In the genomic region with DNA sequence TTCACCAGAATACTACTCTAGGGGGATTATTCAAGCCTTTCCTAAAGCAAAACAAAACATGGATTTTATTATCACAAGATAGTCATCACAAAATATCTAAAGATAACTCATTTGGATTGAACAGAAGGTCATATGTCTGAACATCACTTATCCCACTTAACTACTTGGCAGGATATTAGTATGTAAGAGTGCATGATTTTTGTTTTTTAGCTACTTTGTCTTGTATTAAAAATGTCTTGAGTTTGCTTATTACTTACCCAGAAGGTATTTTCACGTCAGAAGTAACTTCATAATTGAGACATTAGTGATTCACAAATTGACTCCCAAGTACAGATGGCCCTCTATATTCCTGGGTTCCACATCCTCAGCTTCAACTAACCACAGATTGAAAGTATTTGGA, we compare ENCODE assay signal across 26 cellular contexts.
A peak's percentile ranks its signal among the peaks of the same experiment; 100 is the strongest.
DNase-seq lines count a peak whose midpoint lies in the region; ATAC-seq and TF ChIP-seq lines count a peak whose summit lies in the region.
"Had no signal": no experiment of that assay in that cellular context is flagged by ENCODE, and none has a peak within 500 bp of the region (broad histone marks: within the 10 kb centered on the region; RNA-seq: fewer than 3 reads in every experiment).

No MANE protein-coding gene starts in this region.

- H3K14ac ChIP-seq in mesenchymal stem cell (ENCODE audit: low read length in 2 of 2) = no peak overlapping the region

- H2BK15ac ChIP-seq in mesenchymal stem cell (ENCODE audit: low read depth, poor library complexity, severe bottlenecking) = no peak overlapping the region

- no peak overlapping the region for H3K23ac ChIP-seq in mesenchymal stem cell (ENCODE audit: low read length in 2 of 2)

- intact Hi-C loops in breast epithelium (cut with DNase I; ENCODE audit: low total_unique reads) (no loop called here), left lung (cut with DNase I) (no loop called here), left cardiac atrium (cut with DNase I) (no loop called here)

- H3K4me1 ChIP-seq in breast epithelium (no peaks in the 10 kb centered on the region), mesenchymal stem cell (ENCODE audit: control insufficient read depth, insufficient read depth, low read depth, low read length) (peaks cover 13% of the 10 kb centered on the region), left lung (no peaks in the 10 kb centered on the region)
- H3K4me1 ChIP-seq: A549, testis had no signal

- H3K27ac Mint-ChIP-seq in HFFc6 = peak overlapping the region; percentile 82
- H3K27ac Mint-ChIP-seq: T-cell had no signal

- H3K27ac ChIP-seq in breast epithelium (peak overlapping the region; percentile 23 to 84), mesenchymal stem cell (ENCODE audit: low read length, poor library complexity, severe bottlenecking) (peak overlapping the region; percentile 66), left lung (no peak overlapping the region)
- H3K27ac ChIP-seq: A549, neural progenitor cell, testis, VCaP had no signal

- no peak overlapping the region for H2BK120ac ChIP-seq in mesenchymal stem cell (ENCODE audit: low read depth, low read length)

- 60% methylated on average over 1 of the region's 1 CpG for WGBS in mesenchymal stem cell

- H2AFZ ChIP-seq in mesenchymal stem cell (ENCODE audit: low read depth, low read length) = no peak overlapping the region
- H2AFZ ChIP-seq: neural progenitor cell had no signal

- no peak overlapping the region for H3K4ac ChIP-seq in mesenchymal stem cell (ENCODE audit: low read depth in 1 of 2, low read length in 2 of 2)

- no peak overlapping the region for H2BK12ac ChIP-seq in mesenchymal stem cell (ENCODE audit: low read length in 2 of 2)

- H3K27me3 ChIP-seq in breast epithelium (no peaks in the 10 kb centered on the region), mesenchymal stem cell (ENCODE audit: control insufficient read depth in 1 of 2, insufficient read depth in 1 of 2, low read length in 2 of 2) (no peaks in the 10 kb centered on the region), left lung (no peaks in the 10 kb centered on the region)
- H3K27me3 ChIP-seq: ascending aorta, dorsolateral prefrontal cortex, neural progenitor cell, testis had no signal

- peaks cover 60% of the 10 kb centered on the region for H3K36me3 Mint-ChIP-seq in HFFc6 (ENCODE audit: low read depth)

- DNase-seq in AG04449 (ENCODE audit: low read depth, low spot score) (peak; percentile 67), HFFc6 (peak; percentile 67), breast epithelium (ENCODE audit: low spot score in 2 of 2) (no peak), mesenchymal stem cell (no peak), CD1c-positive myeloid dendritic cell (ENCODE audit: extremely low spot score) (no peak), left lung (no peak), left cardiac atrium (no peak), HUDEP-2 (lab: John Stamatoyannopoulos, UW; ENCODE audit: unreplicated experiment in 76 of 76) (no peak)
- DNase-seq: activated CD4-positive, alpha-beta T cell treated with anti-CD3 and anti-CD28 coated beads, Interleukin-2, amount 50 U/mL, for 4 hours; activated naive CD4-positive, alpha-beta T cell; dorsolateral prefrontal cortex; erythroblast; H9; hippocampal formation; kidney glomerular epithelial cell; midbrain; NCI-H1092; NCI-H2107; NCI-H510A treated with DMSO at 0.1 percent for 48 hours; T-cell; testis had no signal

- TF ChIP-seq CTCF in AG04449 (IDR thresholded peaks at IDR 0.05; ENCODE audit: insufficient read depth, low read length, missing control alignments) = no peak
- no peak for TF ChIP-seq CTCF in HFFc6 (IDR thresholded peaks at IDR 0.05)
- TF ChIP-seq CTCF in breast epithelium (IDR thresholded peaks at IDR 0.05) = no peak
- no peak for TF ChIP-seq CTCF in left lung (IDR thresholded peaks at IDR 0.05)

- no peaks in the 10 kb centered on the region for H3K36me3 ChIP-seq in breast epithelium
- peaks cover 0 to 3% of the 10 kb centered on the region in 2 experiments for H3K36me3 ChIP-seq in mesenchymal stem cell (ENCODE audit: control insufficient read depth in 1 of 2, insufficient read depth in 2 of 2, low read depth in 1 of 2, low read length in 2 of 2)
- no peaks in the 10 kb centered on the region for H3K36me3 ChIP-seq in left lung
- H3K36me3 ChIP-seq: ascending aorta, neural progenitor cell had no signal

- no peak overlapping the region for H4K91ac ChIP-seq in mesenchymal stem cell (ENCODE audit: low read length)

- H3K9me3 Mint-ChIP-seq in HFFc6 = peaks cover 4% of the 10 kb centered on the region; the same call in 1 of the 2 replicates
- H3K9me3 Mint-ChIP-seq: H9, T-cell had no signal

- H3K4me3 Mint-ChIP-seq in HFFc6 = peak overlapping the region; percentile 67
- H3K4me3 Mint-ChIP-seq: H9, neural progenitor cell, T-cell had no signal

- no peak overlapping the region for H4K8ac ChIP-seq in mesenchymal stem cell (ENCODE audit: low read length)

- no peak overlapping the region for H3K4me2 ChIP-seq in mesenchymal stem cell (ENCODE audit: low read length, poor library complexity, severe bottlenecking)
- H3K4me2 ChIP-seq: A549, neural progenitor cell had no signal

- no peak overlapping the region for H3K18ac ChIP-seq in mesenchymal stem cell (ENCODE audit: low read depth in 1 of 2, low read length in 2 of 2)

- peaks cover 14% of the 10 kb centered on the region for H3K79me1 ChIP-seq in mesenchymal stem cell (replicated peaks; ENCODE audit: low read length, poor library complexity, severe bottlenecking)

- POLR2A ChIA-PET in AG04449 (lab: Yijun Ruan, JAX) = interaction anchor here (1.2 to 2.0 kb wide), 2 partner anchors 9 to 75 kb away, joined by 3 to 6 read pairs; no protein-coding TSS in a partner anchor

- peaks cover 99% of the 10 kb centered on the region for H3K4me1 Mint-ChIP-seq in HFFc6 (ENCODE audit: low read depth)

- H3K27me3 Mint-ChIP-seq in HFFc6 (ENCODE audit: insufficient read depth) = peaks cover 9% of the 10 kb centered on the region
- H3K27me3 Mint-ChIP-seq: T-cell had no signal

- no peak overlapping the region for H2BK5ac ChIP-seq in mesenchymal stem cell (ENCODE audit: low read depth, low read length, poor library complexity, severe bottlenecking)

- H3K4me3 ChIP-seq in AG04449 (ENCODE audit: low read depth, low read length) (no peak overlapping the region), breast epithelium (no peak overlapping the region), mesenchymal stem cell (ENCODE audit: insufficient read depth in 1 of 2, low read depth in 1 of 2, low read length in 2 of 2) (no peak overlapping the region), left lung (no peak overlapping the region)
- H3K4me3 ChIP-seq: A549, dorsolateral prefrontal cortex, K562, neural progenitor cell, testis had no signal

- H3K9me3 ChIP-seq in breast epithelium (no peaks in the 10 kb centered on the region), mesenchymal stem cell (ENCODE audit: control insufficient read depth, low read length) (no peaks in the 10 kb centered on the region), left lung (no peaks in the 10 kb centered on the region)
- H3K9me3 ChIP-seq: A549, ascending aorta, testis had no signal

- H2AK5ac ChIP-seq in mesenchymal stem cell (ENCODE audit: low read length, severe bottlenecking) = no peak overlapping the region

- CTCF ChIA-PET in AG04449 (lab: Yijun Ruan, JAX) = no interaction called here

- no peak for TF ChIP-seq POLR2A in breast epithelium (IDR thresholded peaks at IDR 0.05)

- peak overlapping the region; percentile 70 for H3K9ac ChIP-seq in mesenchymal stem cell (ENCODE audit: low read length)
- H3K9ac ChIP-seq: neural progenitor cell had no signal

- ATAC-seq in left lung (no peak), left cardiac atrium (no peak)
- ATAC-seq: A549, K562, T-cell had no signal

Comparison
In these comparisons a context has a peak if more than half of its experiments do, and no peak if none do; other contexts are left out.
1. DNase-seq: peak in AG04449 (single experiment) and HFFc6 (single experiment); none in breast epithelium (0 of 2), mesenchymal stem cell (single experiment), CD1c-positive myeloid dendritic cell (single experiment), left lung (0 of 2), left cardiac atrium (single experiment) and HUDEP-2 (0 of 76).
2. H3K27ac ChIP-seq: peak in breast epithelium (2 of 2) and mesenchymal stem cell (single experiment); none in left lung (0 of 2).